ENCODE assay signal across 1 cellular context in the genomic region with DNA sequence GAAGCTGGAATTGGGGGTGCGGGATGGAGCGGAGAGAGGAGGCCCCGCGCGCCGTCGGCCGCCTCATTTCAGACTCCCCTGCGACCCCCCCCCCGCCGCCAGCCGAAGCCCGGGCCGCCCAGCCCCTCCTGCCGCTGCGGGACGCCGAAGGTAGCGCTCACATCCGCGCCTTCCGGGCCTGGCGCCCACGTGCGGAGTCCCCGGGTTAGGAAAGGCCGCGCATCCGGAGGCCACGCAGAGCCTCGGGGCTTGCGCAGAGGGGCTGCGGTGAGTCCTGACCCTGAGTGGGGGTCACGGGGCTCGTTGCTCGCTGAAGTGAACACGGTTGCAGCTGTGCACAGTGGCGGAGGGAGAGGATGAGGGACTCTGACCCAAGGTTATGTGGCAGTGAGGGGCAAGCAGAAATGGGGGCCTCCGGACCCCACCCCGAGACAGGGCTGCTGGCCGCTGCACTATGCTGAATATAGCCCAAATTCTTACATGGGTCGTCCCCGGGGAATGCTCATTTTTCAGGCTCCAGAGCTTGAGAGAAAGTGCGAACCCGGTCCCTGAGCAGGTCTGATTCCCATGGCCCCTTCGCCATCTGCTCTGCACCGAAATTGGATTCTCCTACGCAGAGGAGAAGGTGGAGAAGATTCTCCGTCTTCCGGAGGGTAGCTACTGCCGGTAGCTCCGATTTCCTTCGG.
TF ChIP-seq lines count a peak whose summit lies in the region.

No MANE protein-coding gene starts in this region.

TF ChIP-seq in K562, 482 proteins besides CTCF, POLR2A, EP300 and RAD21 (continued from another document and continues in another):
- TF ChIP-seq, protein P1, sequence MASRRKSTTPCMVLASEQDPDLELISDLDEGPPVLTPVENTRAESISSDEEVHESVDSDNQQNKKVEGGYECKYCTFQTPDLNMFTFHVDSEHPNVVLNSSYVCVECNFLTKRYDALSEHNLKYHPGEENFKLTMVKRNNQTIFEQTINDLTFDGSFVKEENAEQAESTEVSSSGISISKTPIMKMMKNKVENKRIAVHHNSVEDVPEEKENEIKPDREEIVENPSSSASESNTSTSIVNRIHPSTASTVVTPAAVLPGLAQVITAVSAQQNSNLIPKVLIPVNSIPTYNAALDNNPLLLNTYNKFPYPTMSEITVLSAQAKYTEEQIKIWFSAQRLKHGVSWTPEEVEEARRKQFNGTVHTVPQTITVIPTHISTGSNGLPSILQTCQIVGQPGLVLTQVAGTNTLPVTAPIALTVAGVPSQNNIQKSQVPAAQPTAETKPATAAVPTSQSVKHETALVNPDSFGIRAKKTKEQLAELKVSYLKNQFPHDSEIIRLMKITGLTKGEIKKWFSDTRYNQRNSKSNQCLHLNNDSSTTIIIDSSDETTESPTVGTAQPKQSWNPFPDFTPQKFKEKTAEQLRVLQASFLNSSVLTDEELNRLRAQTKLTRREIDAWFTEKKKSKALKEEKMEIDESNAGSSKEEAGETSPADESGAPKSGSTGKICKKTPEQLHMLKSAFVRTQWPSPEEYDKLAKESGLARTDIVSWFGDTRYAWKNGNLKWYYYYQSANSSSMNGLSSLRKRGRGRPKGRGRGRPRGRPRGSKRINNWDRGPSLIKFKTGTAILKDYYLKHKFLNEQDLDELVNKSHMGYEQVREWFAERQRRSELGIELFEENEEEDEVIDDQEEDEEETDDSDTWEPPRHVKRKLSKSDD (conservative IDR thresholded peaks at IDR 0.05; ENCODE audit: low read length): no peak
- TF ChIP-seq, protein P2, sequence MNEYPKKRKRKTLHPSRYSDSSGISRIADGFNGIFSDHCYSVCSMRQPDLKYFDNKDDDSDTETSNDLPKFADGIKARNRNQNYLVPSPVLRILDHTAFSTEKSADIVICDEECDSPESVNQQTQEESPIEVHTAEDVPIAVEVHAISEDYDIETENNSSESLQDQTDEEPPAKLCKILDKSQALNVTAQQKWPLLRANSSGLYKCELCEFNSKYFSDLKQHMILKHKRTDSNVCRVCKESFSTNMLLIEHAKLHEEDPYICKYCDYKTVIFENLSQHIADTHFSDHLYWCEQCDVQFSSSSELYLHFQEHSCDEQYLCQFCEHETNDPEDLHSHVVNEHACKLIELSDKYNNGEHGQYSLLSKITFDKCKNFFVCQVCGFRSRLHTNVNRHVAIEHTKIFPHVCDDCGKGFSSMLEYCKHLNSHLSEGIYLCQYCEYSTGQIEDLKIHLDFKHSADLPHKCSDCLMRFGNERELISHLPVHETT (CRISPR knock-in tag; conservative IDR thresholded peaks at IDR 0.05 in 1 of 2, IDR thresholded peaks at IDR 0.05 in 1 of 2): no peak
- TF ChIP-seq PHB (CRISPR knock-in tag; IDR thresholded peaks at IDR 0.05) (no peak), ARNT (IDR thresholded peaks at IDR 0.05) (no peak), SREBF2 (CRISPR knock-in tag; IDR thresholded peaks at IDR 0.05) (no peak), NFRKB (IDR thresholded peaks at IDR 0.05; ENCODE audit: low read depth) (0 out of 2 replicates have a peak, but pooled peaks have one; percentile 60), RFX7 (CRISPR knock-in tag; IDR thresholded peaks at IDR 0.05) (no peak), ZNF696 (CRISPR knock-in tag; conservative IDR thresholded peaks at IDR 0.05) (no peak), MCM7 (IDR thresholded peaks at IDR 0.05) (no peak), CBX5 (IDR thresholded peaks at IDR 0.05; ENCODE audit: borderline replicate concordance, low read depth) (no peak; the same call in 1 of the 2 replicates), RB1 (IDR thresholded peaks at IDR 0.05; ENCODE audit: low read depth) (no peak), ARHGAP35 (IDR thresholded peaks at IDR 0.05; ENCODE audit: partially characterized antibody) (no peak), HINFP (tag; conservative IDR thresholded peaks at IDR 0.05; ENCODE audit: low read depth) (no peak), ZNF780A (CRISPR knock-in tag; IDR thresholded peaks at IDR 0.05) (no peak), CBFA2T3 (IDR thresholded peaks at IDR 0.05) (no peak), SPI1 (IDR thresholded peaks at IDR 0.05; ENCODE audit: borderline replicate concordance, low read depth, low read length) (no peak), NCOA2 (IDR thresholded peaks at IDR 0.05; ENCODE audit: partially characterized antibody in 2 of 2) (no peak), FOSL1 (tag; conservative IDR thresholded peaks at IDR 0.05) (no peak), ZNF282 (CRISPR knock-in tag; IDR thresholded peaks at IDR 0.05) (0 out of 2 replicates have a peak, but pooled peaks have one; percentile 84), MTA3 (IDR thresholded peaks at IDR 0.05; ENCODE audit: borderline replicate concordance) (no peak), ZNF384 (IDR thresholded peaks at IDR 0.05; ENCODE audit: low read depth, low read length) (no peak), SIN3A (IDR thresholded peaks at IDR 0.05; ENCODE audit: borderline replicate concordance in 2 of 2, control insufficient read depth in 1 of 2, low read depth in 2 of 2, low read length in 2 of 2) (peak in 1 of 2 experiments; percentile 85; a peak in 3 of 4 replicates), MYBL2 (IDR thresholded peaks at IDR 0.05; ENCODE audit: low read depth) (no peak), MYBL2 (CRISPR knock-in tag; IDR thresholded peaks at IDR 0.05; ENCODE audit: borderline replicate concordance) (no peak), CREB1 (IDR thresholded peaks at IDR 0.05) (no peak), CREB1 (CRISPR knock-in tag; IDR thresholded peaks at IDR 0.05) (peak; percentile 40; the same call in 1 of the 2 replicates), STAG1 (CRISPR knock-in tag; IDR thresholded peaks at IDR 0.05; ENCODE audit: borderline replicate concordance) (no peak), HDAC8 (tag; IDR thresholded peaks at IDR 0.05) (no peak), POLR3G (IDR thresholded peaks at IDR 0.05; ENCODE audit: extremely low read depth, insufficient read length, insufficient replicate concordance) (no peak), SRSF1 (IDR thresholded peaks at IDR 0.05; ENCODE audit: low read depth, low read length) (no peak), TGIF2 (CRISPR knock-in tag; IDR thresholded peaks at IDR 0.05) (peak; percentile 32; the same call in 1 of the 2 replicates), RBM14 (IDR thresholded peaks at IDR 0.05; ENCODE audit: borderline replicate concordance, insufficient read depth, low read depth, low read length) (no peak), MCM2 (IDR thresholded peaks at IDR 0.05; ENCODE audit: low read depth) (no peak), ZNF224 (CRISPR knock-in tag; IDR thresholded peaks at IDR 0.05) (peak; percentile 45; the same call in 1 of the 2 replicates), WHSC1 (IDR thresholded peaks at IDR 0.05; ENCODE audit: low read length) (no peak), ESRRB (CRISPR knock-in tag; IDR thresholded peaks at IDR 0.05; ENCODE audit: borderline replicate concordance) (no peak), ZNF436 (CRISPR knock-in tag; IDR thresholded peaks at IDR 0.05) (no peak), ZFPM2 (CRISPR knock-in tag; IDR thresholded peaks at IDR 0.05) (no peak), RCOR1 (IDR thresholded peaks at IDR 0.05; ENCODE audit: borderline replicate concordance in 1 of 2, low read depth in 2 of 2, low read length in 2 of 2) (no peak), FOXK2 (conservative IDR thresholded peaks at IDR 0.05 in 1 of 2, IDR thresholded peaks at IDR 0.05 in 1 of 2; ENCODE audit: low read depth in 2 of 2) (no peak), HNRNPH1 (optimal IDR thresholded peaks at IDR 0.05; ENCODE audit: low read depth, low read length) (no peak), NCOA1 (IDR thresholded peaks at IDR 0.05; ENCODE audit: low read depth) (no peak), PHB2 (IDR thresholded peaks at IDR 0.05; ENCODE audit: low read depth) (no peak), BDP1 (IDR thresholded peaks at IDR 0.05; ENCODE audit: insufficient read depth, insufficient read length) (no peak), ZNF184 (CRISPR knock-in tag; IDR thresholded peaks at IDR 0.05) (no peak)
- TF ChIP-seq, protein P3, sequence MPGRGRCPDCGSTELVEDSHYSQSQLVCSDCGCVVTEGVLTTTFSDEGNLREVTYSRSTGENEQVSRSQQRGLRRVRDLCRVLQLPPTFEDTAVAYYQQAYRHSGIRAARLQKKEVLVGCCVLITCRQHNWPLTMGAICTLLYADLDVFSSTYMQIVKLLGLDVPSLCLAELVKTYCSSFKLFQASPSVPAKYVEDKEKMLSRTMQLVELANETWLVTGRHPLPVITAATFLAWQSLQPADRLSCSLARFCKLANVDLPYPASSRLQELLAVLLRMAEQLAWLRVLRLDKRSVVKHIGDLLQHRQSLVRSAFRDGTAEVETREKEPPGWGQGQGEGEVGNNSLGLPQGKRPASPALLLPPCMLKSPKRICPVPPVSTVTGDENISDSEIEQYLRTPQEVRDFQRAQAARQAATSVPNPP (IDR thresholded peaks at IDR 0.05; ENCODE audit: borderline replicate concordance, insufficient read depth, insufficient read length): no peak
- TF ChIP-seq, protein P4, sequence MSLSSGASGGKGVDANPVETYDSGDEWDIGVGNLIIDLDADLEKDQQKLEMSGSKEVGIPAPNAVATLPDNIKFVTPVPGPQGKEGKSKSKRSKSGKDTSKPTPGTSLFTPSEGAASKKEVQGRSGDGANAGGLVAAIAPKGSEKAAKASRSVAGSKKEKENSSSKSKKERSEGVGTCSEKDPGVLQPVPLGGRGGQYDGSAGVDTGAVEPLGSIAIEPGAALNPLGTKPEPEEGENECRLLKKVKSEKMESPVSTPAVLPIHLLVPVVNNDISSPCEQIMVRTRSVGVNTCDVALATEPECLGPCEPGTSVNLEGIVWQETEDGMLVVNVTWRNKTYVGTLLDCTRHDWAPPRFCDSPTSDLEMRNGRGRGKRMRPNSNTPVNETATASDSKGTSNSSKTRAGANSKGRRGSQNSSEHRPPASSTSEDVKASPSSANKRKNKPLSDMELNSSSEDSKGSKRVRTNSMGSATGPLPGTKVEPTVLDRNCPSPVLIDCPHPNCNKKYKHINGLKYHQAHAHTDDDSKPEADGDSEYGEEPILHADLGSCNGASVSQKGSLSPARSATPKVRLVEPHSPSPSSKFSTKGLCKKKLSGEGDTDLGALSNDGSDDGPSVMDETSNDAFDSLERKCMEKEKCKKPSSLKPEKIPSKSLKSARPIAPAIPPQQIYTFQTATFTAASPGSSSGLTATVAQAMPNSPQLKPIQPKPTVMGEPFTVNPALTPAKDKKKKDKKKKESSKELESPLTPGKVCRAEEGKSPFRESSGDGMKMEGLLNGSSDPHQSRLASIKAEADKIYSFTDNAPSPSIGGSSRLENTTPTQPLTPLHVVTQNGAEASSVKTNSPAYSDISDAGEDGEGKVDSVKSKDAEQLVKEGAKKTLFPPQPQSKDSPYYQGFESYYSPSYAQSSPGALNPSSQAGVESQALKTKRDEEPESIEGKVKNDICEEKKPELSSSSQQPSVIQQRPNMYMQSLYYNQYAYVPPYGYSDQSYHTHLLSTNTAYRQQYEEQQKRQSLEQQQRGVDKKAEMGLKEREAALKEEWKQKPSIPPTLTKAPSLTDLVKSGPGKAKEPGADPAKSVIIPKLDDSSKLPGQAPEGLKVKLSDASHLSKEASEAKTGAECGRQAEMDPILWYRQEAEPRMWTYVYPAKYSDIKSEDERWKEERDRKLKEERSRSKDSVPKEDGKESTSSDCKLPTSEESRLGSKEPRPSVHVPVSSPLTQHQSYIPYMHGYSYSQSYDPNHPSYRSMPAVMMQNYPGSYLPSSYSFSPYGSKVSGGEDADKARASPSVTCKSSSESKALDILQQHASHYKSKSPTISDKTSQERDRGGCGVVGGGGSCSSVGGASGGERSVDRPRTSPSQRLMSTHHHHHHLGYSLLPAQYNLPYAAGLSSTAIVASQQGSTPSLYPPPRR (CRISPR knock-in tag; IDR thresholded peaks at IDR 0.05; ENCODE audit: borderline replicate concordance): no peak
- TF ChIP-seq, protein P5, sequence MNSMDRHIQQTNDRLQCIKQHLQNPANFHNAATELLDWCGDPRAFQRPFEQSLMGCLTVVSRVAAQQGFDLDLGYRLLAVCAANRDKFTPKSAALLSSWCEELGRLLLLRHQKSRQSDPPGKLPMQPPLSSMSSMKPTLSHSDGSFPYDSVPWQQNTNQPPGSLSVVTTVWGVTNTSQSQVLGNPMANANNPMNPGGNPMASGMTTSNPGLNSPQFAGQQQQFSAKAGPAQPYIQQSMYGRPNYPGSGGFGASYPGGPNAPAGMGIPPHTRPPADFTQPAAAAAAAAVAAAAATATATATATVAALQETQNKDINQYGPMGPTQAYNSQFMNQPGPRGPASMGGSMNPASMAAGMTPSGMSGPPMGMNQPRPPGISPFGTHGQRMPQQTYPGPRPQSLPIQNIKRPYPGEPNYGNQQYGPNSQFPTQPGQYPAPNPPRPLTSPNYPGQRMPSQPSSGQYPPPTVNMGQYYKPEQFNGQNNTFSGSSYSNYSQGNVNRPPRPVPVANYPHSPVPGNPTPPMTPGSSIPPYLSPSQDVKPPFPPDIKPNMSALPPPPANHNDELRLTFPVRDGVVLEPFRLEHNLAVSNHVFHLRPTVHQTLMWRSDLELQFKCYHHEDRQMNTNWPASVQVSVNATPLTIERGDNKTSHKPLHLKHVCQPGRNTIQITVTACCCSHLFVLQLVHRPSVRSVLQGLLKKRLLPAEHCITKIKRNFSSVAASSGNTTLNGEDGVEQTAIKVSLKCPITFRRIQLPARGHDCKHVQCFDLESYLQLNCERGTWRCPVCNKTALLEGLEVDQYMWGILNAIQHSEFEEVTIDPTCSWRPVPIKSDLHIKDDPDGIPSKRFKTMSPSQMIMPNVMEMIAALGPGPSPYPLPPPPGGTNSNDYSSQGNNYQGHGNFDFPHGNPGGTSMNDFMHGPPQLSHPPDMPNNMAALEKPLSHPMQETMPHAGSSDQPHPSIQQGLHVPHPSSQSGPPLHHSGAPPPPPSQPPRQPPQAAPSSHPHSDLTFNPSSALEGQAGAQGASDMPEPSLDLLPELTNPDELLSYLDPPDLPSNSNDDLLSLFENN (IDR thresholded peaks at IDR 0.05; ENCODE audit: low read depth in 2 of 2, low read length in 2 of 2): no peak
- TF ChIP-seq, protein P6, sequence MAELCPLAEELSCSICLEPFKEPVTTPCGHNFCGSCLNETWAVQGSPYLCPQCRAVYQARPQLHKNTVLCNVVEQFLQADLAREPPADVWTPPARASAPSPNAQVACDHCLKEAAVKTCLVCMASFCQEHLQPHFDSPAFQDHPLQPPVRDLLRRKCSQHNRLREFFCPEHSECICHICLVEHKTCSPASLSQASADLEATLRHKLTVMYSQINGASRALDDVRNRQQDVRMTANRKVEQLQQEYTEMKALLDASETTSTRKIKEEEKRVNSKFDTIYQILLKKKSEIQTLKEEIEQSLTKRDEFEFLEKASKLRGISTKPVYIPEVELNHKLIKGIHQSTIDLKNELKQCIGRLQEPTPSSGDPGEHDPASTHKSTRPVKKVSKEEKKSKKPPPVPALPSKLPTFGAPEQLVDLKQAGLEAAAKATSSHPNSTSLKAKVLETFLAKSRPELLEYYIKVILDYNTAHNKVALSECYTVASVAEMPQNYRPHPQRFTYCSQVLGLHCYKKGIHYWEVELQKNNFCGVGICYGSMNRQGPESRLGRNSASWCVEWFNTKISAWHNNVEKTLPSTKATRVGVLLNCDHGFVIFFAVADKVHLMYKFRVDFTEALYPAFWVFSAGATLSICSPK (IDR thresholded peaks at IDR 0.05; ENCODE audit: borderline replicate concordance): no peak
